22 cellular contexts compared by ENCODE assay signal in the genomic region with DNA sequence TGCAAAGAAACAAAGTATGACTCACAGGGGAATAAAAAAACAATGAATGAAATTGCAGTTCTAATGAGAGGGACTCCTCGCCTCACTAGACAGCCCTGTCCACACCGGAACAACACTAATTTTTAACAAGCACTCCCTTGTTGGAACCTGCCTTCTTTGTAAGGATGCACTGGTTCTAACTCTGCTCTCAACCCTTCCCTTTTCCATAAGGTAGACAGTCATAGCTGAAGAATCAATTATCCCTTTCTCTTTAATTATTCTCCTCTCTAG.
"Had no signal": no experiment of that assay in that cellular context is flagged by ENCODE, and none has a peak within 500 bp of the region (broad histone marks: within the 10 kb centered on the region; RNA-seq: fewer than 3 reads in every experiment).

No MANE protein-coding gene starts in this region.

- H3K27ac ChIP-seq: cardiac muscle cell, colonic mucosa, heart right ventricle, parathyroid adenoma, spleen, thoracic aorta, uterus had no signal

- H3K9me3 ChIP-seq: colonic mucosa, thoracic aorta, uterus had no signal

- H3K36me3 ChIP-seq: cardiac muscle cell, colonic mucosa, spleen, uterus had no signal

- DNase-seq: activated CD4-positive, alpha-beta T cell treated with anti-CD3 and anti-CD28 coated beads for 36 hours; activated CD4-positive, CD25-positive, alpha-beta regulatory T cell; activated CD8-positive, alpha-beta memory T cell treated with anti-CD3 and anti-CD28 coated beads, Interleukin-2, amount 10 ng/mL, durations not matched to agents 7 days and 5 days; activated CD8-positive, alpha-beta T cell treated with anti-CD3 and anti-CD28 coated beads, Interleukin-2, amount 10 ng/mL, durations not matched to agents 7 days and 5 days; activated effector memory CD4-positive, alpha-beta T cell treated with Interleukin-2 at 50 U/mL for 16 hours; activated naive CD4-positive, alpha-beta T cell treated with Interleukin-2 at 50 U/mL for 16 hours; cerebellar nuclear complex; colonic mucosa; effector CD8-positive, alpha-beta T cell; foreskin melanocyte; heart right ventricle; left ventricle myocardium superior; midbrain; naive thymus-derived CD4-positive, alpha-beta T cell; spleen; stimulated activated CD4-positive, alpha-beta T cell treated with anti-CD3 and anti-CD28 coated beads, Interleukin-2, amount 100 ng/mL, for 48 hours; T-cell; uterus had no signal

- H3K4me1 ChIP-seq: colonic mucosa, parathyroid adenoma, uterus had no signal

- H3K4me3 ChIP-seq: cardiac muscle cell, colonic mucosa, heart right ventricle, spleen, thoracic aorta, uterus had no signal

- H3K27me3 ChIP-seq: cardiac muscle cell, colonic mucosa, heart right ventricle, spleen, uterus had no signal

- FAIRE-seq: endometrium had no signal

- ATAC-seq: naive thymus-derived CD4-positive, alpha-beta T cell; T-cell had no signal
